In the genomic region with DNA sequence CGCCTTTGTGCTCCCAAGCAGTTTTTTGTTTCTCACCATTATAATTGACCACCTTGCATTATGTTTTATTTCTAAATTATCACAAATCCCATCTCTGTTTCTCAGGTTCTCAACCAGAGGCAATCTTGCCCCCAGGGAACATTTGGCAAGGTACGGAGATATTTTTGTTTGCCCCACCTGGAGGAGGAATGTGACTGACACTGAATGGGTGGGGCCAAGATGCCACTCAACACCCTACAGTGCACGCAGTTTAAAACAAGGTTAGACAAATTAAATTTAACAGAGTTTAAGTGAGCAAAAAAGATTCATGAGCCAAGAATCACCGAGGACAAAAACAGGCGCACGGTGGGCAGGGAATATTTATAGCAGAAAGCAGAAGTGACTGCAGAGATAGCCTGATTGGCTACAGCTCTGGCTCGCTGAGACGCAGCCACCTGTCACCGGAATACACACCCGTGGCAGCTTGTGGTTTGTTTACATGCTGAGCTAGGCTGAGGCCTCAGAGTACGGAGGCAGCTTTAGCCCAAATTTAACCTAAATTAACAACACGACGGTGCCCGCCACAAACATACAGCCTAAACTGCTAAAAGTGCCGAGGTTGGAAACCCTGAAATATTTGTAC, we compare ENCODE assay signal across 9 cellular contexts.
DNase-seq lines count a peak whose midpoint lies in the region; ATAC-seq and TF ChIP-seq lines count a peak whose summit lies in the region.
"Had no signal": no experiment of that assay in that cellular context is flagged by ENCODE, and none has a peak within 500 bp of the region (broad histone marks: within the 10 kb centered on the region; RNA-seq: fewer than 3 reads in every experiment).

No MANE protein-coding gene starts in this region.

- ATAC-seq in GM19468 (IDR thresholded peaks at IDR 0.05; ENCODE audit: extremely low read depth, unreplicated experiment) (peak; percentile 95), HG03460 (IDR thresholded peaks at IDR 0.05; ENCODE audit: unreplicated experiment) (peak; percentile 98)
- ATAC-seq in activated naive CD4-positive, alpha-beta T cell treated with anti-CD3 and anti-CD28 coated beads, Interleukin-2, amount 50 U/mL, for 72 hours, result peak; percentile 69 to 95

- no peak overlapping the region for H3K4me3 ChIP-seq in coronary artery

- no peak overlapping the region for H3K27ac ChIP-seq in coronary artery

- TF ChIP-seq CTCF in coronary artery (IDR thresholded peaks at IDR 0.05), result no peak

- H3K27ac Mint-ChIP-seq in activated naive CD4-positive, alpha-beta T cell treated with anti-CD3 and anti-CD28 coated beads, Interleukin-2, amount 50 U/mL, for 72 hours, result peak overlapping the region in 1 of 2 donors; percentile 73
- H3K27ac Mint-ChIP-seq: dendritic cell treated with granulocyte-macrophage colony-stimulating factor and Interleukin-4, amounts not matched to agents 40 ng/mL and 50 ng/mL, for 4 days had no signal

- H3K36me3 Mint-ChIP-seq in activated naive CD4-positive, alpha-beta T cell treated with anti-CD3 and anti-CD28 coated beads, Interleukin-2, amount 50 U/mL, for 72 hours, result no peaks in the 10 kb centered on the region

- H3K9me3 Mint-ChIP-seq in activated naive CD4-positive, alpha-beta T cell treated with anti-CD3 and anti-CD28 coated beads, Interleukin-2, amount 50 U/mL, for 72 hours, result no peaks in the 10 kb centered on the region
- H3K9me3 Mint-ChIP-seq: dendritic cell treated with granulocyte-macrophage colony-stimulating factor and Interleukin-4, amounts not matched to agents 40 ng/mL and 50 ng/mL, for 4 days had no signal

- peak; percentile 6 for DNase-seq in DMS79 (lab: John Stamatoyannopoulos, UW)
- DNase-seq in SHP77 treated with DMSO at 0.1 percent for 48 hours (lab: John Stamatoyannopoulos, UW), result peak; percentile 5
- peak in 1 of 2 donors; percentile 28 for DNase-seq in activated naive CD4-positive, alpha-beta T cell treated with anti-CD3 and anti-CD28 coated beads, Interleukin-2, amount 50 U/mL, for 72 hours (ENCODE audit: low spot score in 2 of 2)
- peak in 2 of 3 donors; percentile 33 to 35 for DNase-seq in stimulated activated CD4-positive, alpha-beta T cell treated with anti-CD3 and anti-CD28 coated beads, TNF-alpha, amount 100 ng/mL, for 1 hour (ENCODE audit: low read depth in 3 of 3, low spot score in 1 of 3)
- no peak for DNase-seq in NCI-H226
- DNase-seq in coronary artery (ENCODE audit: low spot score), result no peak

Comparison
In these comparisons a context has a peak if more than half of its experiments do, and no peak if none do; other contexts are left out.
1. DNase-seq: peak in DMS79 (single experiment), SHP77 treated with DMSO at 0.1 percent for 48 hours (single experiment) and stimulated activated CD4-positive, alpha-beta T cell treated with anti-CD3 and anti-CD28 coated beads, TNF-alpha, amount 100 ng/mL, for 1 hour (2 of 3); none in NCI-H226 (single experiment) and coronary artery (single experiment).
2. Peak in every context shown above with its lines, with median percentiles within 50 percentile points of each other: ATAC-seq.